ENCODE assay signal across 25 cellular contexts in the genomic region with DNA sequence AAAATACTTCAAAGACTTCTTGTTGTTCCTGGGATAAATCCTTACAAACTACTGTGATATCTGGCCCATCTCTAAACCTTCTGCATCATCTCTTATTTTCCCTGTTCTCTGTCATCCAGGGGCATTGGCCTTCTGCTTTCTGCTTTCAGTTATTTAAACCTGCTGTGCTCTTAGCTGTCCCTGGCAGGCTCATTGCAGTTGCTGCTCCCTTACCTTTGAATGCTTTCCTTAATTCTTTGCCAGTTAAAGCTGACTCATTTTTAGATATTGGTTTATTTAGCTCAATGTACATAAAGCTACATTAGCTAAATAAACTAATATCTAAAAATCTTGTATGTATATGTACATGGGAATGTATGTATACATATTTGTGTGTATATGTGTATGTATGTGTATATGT. TPM values are rescaled to one million over a fixed set of nuclear protein-coding genes. Genes with fewer than 3 reads are reported as not detected.
"Had no signal": no experiment of that assay in that cellular context is flagged by ENCODE, and none has a peak within 500 bp of the region (broad histone marks: within the 10 kb centered on the region; RNA-seq: fewer than 3 reads in every experiment).

No MANE protein-coding gene starts in this region.

- H3K4me3 ChIP-seq: adrenal gland, Peyer's patch, SK-N-MC had no signal

- H3K27me3 Mint-ChIP-seq: activated naive CD8-positive, alpha-beta T cell treated with anti-CD3 and anti-CD28 coated beads, Interleukin-2, amount 10 ng/mL, durations not matched to agents 7 days and 5 days had no signal

- H3K9me3 ChIP-seq: adrenal gland, Peyer's patch had no signal

- H3K36me3 Mint-ChIP-seq: activated naive CD8-positive, alpha-beta T cell treated with anti-CD3 and anti-CD28 coated beads, Interleukin-2, amount 10 ng/mL, durations not matched to agents 7 days and 5 days; WTC11 had no signal

- DNase-seq: activated CD4-positive, alpha-beta T cell treated with anti-CD3 and anti-CD28 coated beads for 48 hours; activated CD4-positive, alpha-beta T cell treated with anti-CD3 and anti-CD28 coated beads, Interleukin-2, amount 50 U/mL, for 4 hours; activated CD4-positive, CD25-positive, alpha-beta regulatory T cell treated with anti-CD3 and anti-CD28 coated beads, Interleukin-2, amount 50 U/mL, for 72 hours; activated CD8-positive, alpha-beta memory T cell treated with anti-CD3 and anti-CD28 coated beads, Interleukin-2, amount 50 U/mL, for 48 hours; activated CD8-positive, alpha-beta T cell treated with anti-CD3 and anti-CD28 coated beads, Interleukin-2, amount 10 ng/mL, durations not matched to agents 7 days and 5 days; activated naive CD4-positive, alpha-beta T cell treated with anti-CD3 and anti-CD28 coated beads, Interleukin-2, amount 50 U/mL, for 16 hours; activated naive CD8-positive, alpha-beta T cell treated with anti-CD3 and anti-CD28 coated beads, Interleukin-2, amount 10 ng/mL, durations not matched to agents 7 days and 5 days; activated T-cell treated with anti-CD3 and anti-CD28 coated beads, Interleukin-2, amount 50 U/mL, for 1 hour; adrenal gland; anterior cingulate cortex; MM.1S; NCI-H1105; NCI-H1436 treated with DMSO at 0.1 percent for 48 hours; NCI-H187; NCI-H2081; NCI-H510A treated with DMSO at 0.1 percent for 48 hours; NCI-H69; NK-92 treated with Interleukin-12 subunit alpha and Interleukin-12 subunit beta, amount 100 ng/mL, for 24 hours; OCI-M1; Peyer's patch; SHP77 treated with DMSO at 0.1 percent for 48 hours had no signal

- ATAC-seq: activated CD8-positive, alpha-beta T cell treated with anti-CD3 and anti-CD28 coated beads, Interleukin-2, amount 10 ng/mL, durations not matched to agents 7 days and 5 days; WTC11 had no signal

- H3K27me3 ChIP-seq: adrenal gland, Peyer's patch had no signal

- H3K4me1 Mint-ChIP-seq: activated naive CD8-positive, alpha-beta T cell treated with anti-CD3 and anti-CD28 coated beads, Interleukin-2, amount 10 ng/mL, durations not matched to agents 7 days and 5 days; WTC11 had no signal

- H3K36me3 ChIP-seq: adrenal gland, Peyer's patch had no signal

- H3K4me3 Mint-ChIP-seq: activated CD8-positive, alpha-beta T cell treated with anti-CD3 and anti-CD28 coated beads, Interleukin-2, amount 10 ng/mL, durations not matched to agents 7 days and 5 days; activated naive CD8-positive, alpha-beta T cell treated with anti-CD3 and anti-CD28 coated beads, Interleukin-2, amount 10 ng/mL, durations not matched to agents 7 days and 5 days; T-helper 1 cell treated with Interleukin-12 subunit alpha and Interleukin-12 subunit beta and Interleukin-4 antibody, amounts not matched to agents 30 μg/mL and 1 μg/mL, for 36 hours; WTC11 had no signal

- H3K27ac ChIP-seq: adrenal gland, Peyer's patch, RWPE1, SK-N-MC had no signal

- H3K4me1 ChIP-seq: Peyer's patch had no signal

- H3K27ac Mint-ChIP-seq: activated CD8-positive, alpha-beta T cell treated with anti-CD3 and anti-CD28 coated beads, Interleukin-2, amount 10 ng/mL, durations not matched to agents 7 days and 5 days; activated naive CD8-positive, alpha-beta T cell treated with anti-CD3 and anti-CD28 coated beads, Interleukin-2, amount 10 ng/mL, durations not matched to agents 7 days and 5 days; T-helper 1 cell treated with Interleukin-12 subunit alpha and Interleukin-12 subunit beta and Interleukin-4 antibody, amounts not matched to agents 30 μg/mL and 1 μg/mL, for 36 hours; WTC11 had no signal

- H3K9me3 Mint-ChIP-seq: activated naive CD8-positive, alpha-beta T cell treated with anti-CD3 and anti-CD28 coated beads, Interleukin-2, amount 10 ng/mL, durations not matched to agents 7 days and 5 days; T-helper 1 cell treated with Interleukin-12 subunit alpha and Interleukin-12 subunit beta and Interleukin-4 antibody, amounts not matched to agents 30 μg/mL and 1 μg/mL, for 36 hours; WTC11 had no signal

RNA-seq across cellular contexts. Expression of gene CD36, which starts 40.6 kb away (rescaled TPM):
- total RNA-seq: activated CD8-positive, alpha-beta T cell treated with anti-CD3 and anti-CD28 coated beads, Interleukin-2, amount 10 ng/mL, durations not matched to agents 7 days and 5 days had no signal
